8 cellular contexts compared by ENCODE assay signal in genomic region chr5:154771383-154771901, GRCh38. TPM values are rescaled to one million over a fixed set of nuclear protein-coding genes. Genes with fewer than 3 reads are reported as not detected.
DNase-seq lines count a peak whose midpoint lies in the region; ATAC-seq and TF ChIP-seq lines count a peak whose summit lies in the region.

No MANE protein-coding gene starts in this region.

- no peaks in the 10 kb centered on the region for H3K27me3 ChIP-seq in DND-41 (ENCODE audit: insufficient read depth, low read length, poor library complexity)
- H3K27me3 ChIP-seq in heart left ventricle: no peaks in the 10 kb centered on the region

- H3K4me3 ChIP-seq in DND-41 (ENCODE audit: low read depth in 1 of 2, low read length in 2 of 2) (no peak overlapping the region), heart left ventricle (peak overlapping the region in 2 of 12 donors; percentile 2 to 17), lower leg skin (ENCODE audit: low read depth, poor library complexity, severe bottlenecking) (no peak overlapping the region)

- H3K27ac Mint-ChIP-seq in activated CD8-positive, alpha-beta T cell treated with anti-CD3 and anti-CD28 coated beads for 36 hours: peak overlapping the region; percentile 3

- peaks cover 96% of the 10 kb centered on the region for H4K20me1 ChIP-seq in DND-41 (ENCODE audit: insufficient read depth, low read length)

- no peak for TF ChIP-seq POLR2A in heart left ventricle (IDR thresholded peaks at IDR 0.05)
- TF ChIP-seq POLR2A in lower leg skin (IDR thresholded peaks at IDR 0.05): no peak

- peaks cover 76% of the 10 kb centered on the region for H3K4me1 Mint-ChIP-seq in activated CD8-positive, alpha-beta T cell treated with anti-CD3 and anti-CD28 coated beads for 36 hours (ENCODE audit: low read depth)

- H3K9me3 Mint-ChIP-seq in activated CD8-positive, alpha-beta T cell treated with anti-CD3 and anti-CD28 coated beads for 36 hours: no peaks in the 10 kb centered on the region

- peaks cover 8% of the 10 kb centered on the region for H3K36me3 Mint-ChIP-seq in activated CD8-positive, alpha-beta T cell treated with anti-CD3 and anti-CD28 coated beads for 36 hours (ENCODE audit: low read depth)

- ATAC-seq in DND-41 (ENCODE audit: insufficient read depth, low read depth): peak; percentile 36; the same call in 1 of the 3 replicates
- no peak for ATAC-seq in activated CD8-positive, alpha-beta T cell treated with anti-CD3 and anti-CD28 coated beads for 36 hours
- ATAC-seq in heart left ventricle: peak; percentile 62 to 73 (median 70)
- no peak for ATAC-seq in HG03175 (IDR thresholded peaks at IDR 0.05; ENCODE audit: unreplicated experiment)

- H3K27ac ChIP-seq in DND-41 (ENCODE audit: low read length) (no peak overlapping the region), heart left ventricle (peak overlapping the region in 11 of 12 donors; percentile 3 to 72 (median 41))

- H3K27me3 Mint-ChIP-seq in activated CD8-positive, alpha-beta T cell treated with anti-CD3 and anti-CD28 coated beads for 36 hours: no peaks in the 10 kb centered on the region

- CTCF ChIA-PET in activated CD8-positive, alpha-beta T cell treated with anti-CD3 and anti-CD28 coated beads for 36 hours (lab: Charles Lee): no interaction called here

- H2AFZ ChIP-seq in DND-41 (ENCODE audit: low read depth, low read length): no peak overlapping the region

- no peaks in the 10 kb centered on the region for H3K9me3 ChIP-seq in DND-41 (ENCODE audit: insufficient read depth, low read length, severe bottlenecking)
- no peaks in the 10 kb centered on the region for H3K9me3 ChIP-seq in heart left ventricle

- no peak for DNase-seq in DND-41
- DNase-seq in activated CD8-positive, alpha-beta T cell treated with anti-CD3 and anti-CD28 coated beads for 36 hours: no peak
- peak in 4 of 5 donors; percentile 23 to 42 (median 37) for DNase-seq in heart left ventricle
- DNase-seq in retina: peak; percentile 72
- DNase-seq in NCI-H2029 treated with DMSO at 0.1 percent for 48 hours (lab: John Stamatoyannopoulos, UW): no peak
- DNase-seq in SW480 (ENCODE audit: low spot score): no peak
- no peak for DNase-seq in lower leg skin (ENCODE audit: low spot score in 2 of 2)

- peaks cover 99% of the 10 kb centered on the region for H3K79me2 ChIP-seq in DND-41 (ENCODE audit: insufficient read depth, low read length)

- H3K36me3 ChIP-seq in DND-41 (ENCODE audit: insufficient read depth, low read length): peaks cover 69% of the 10 kb centered on the region
- no peaks in the 10 kb centered on the region for H3K36me3 ChIP-seq in heart left ventricle

- H3K4me2 ChIP-seq in DND-41 (ENCODE audit: insufficient read depth, low read length): no peak overlapping the region

- no peak overlapping the region for H3K9ac ChIP-seq in DND-41 (ENCODE audit: low read depth, low read length)

- H3K4me1 ChIP-seq in DND-41 (ENCODE audit: insufficient read depth, low read length): peaks cover 8% of the 10 kb centered on the region
- peaks cover 9 to 100% (median 92%) of the 10 kb centered on the region in 12 donors for H3K4me1 ChIP-seq in heart left ventricle

- POLR2A ChIA-PET in activated CD8-positive, alpha-beta T cell treated with anti-CD3 and anti-CD28 coated beads for 36 hours (lab: Charles Lee): interaction anchor here (1.2 to 8.7 kb wide), 3 partner anchors 10 to 13 kb away, joined by 3 to 52 read pairs (median 12); no protein-coding TSS in a partner anchor

- intact Hi-C loops in activated CD8-positive, alpha-beta T cell treated with anti-CD3 and anti-CD28 coated beads for 36 hours (cut with micrococcal nuclease): no loop called here
- intact Hi-C loops in heart left ventricle (cut with DNase I): no loop called here
- intact Hi-C loops in lower leg skin (cut with DNase I; ENCODE audit: low total_unique reads): no loop called here

- peak; percentile 12 for TF ChIP-seq CTCF in DND-41 (IDR thresholded peaks at IDR 0.05; ENCODE audit: borderline replicate concordance, extremely low read depth, low read length, poor library complexity, severe bottlenecking)
- TF ChIP-seq CTCF in activated CD8-positive, alpha-beta T cell treated with anti-CD3 and anti-CD28 coated beads for 36 hours (IDR thresholded peaks at IDR 0.05): no peak
- no peak for TF ChIP-seq CTCF in heart left ventricle (IDR thresholded peaks at IDR 0.05)
- no peak for TF ChIP-seq CTCF in lower leg skin (IDR thresholded peaks at IDR 0.05)

- H3K4me3 Mint-ChIP-seq in activated CD8-positive, alpha-beta T cell treated with anti-CD3 and anti-CD28 coated beads for 36 hours: no peak overlapping the region

- WGBS in heart left ventricle, 4 donors: 14 to 21% (median 17%) methylated on average over 10 of the region's 10 CpGs
- WGBS in lower leg skin, 2 donors: 33 to 42% methylated on average over 8 to 10 of the region's 10 CpGs

RNA-seq across cellular contexts. Expression of gene LARP1, which starts 16.3 kb away (rescaled TPM):
- 100 to 1,000 TPM; 214 to 218 TPM for total RNA-seq in activated CD8-positive, alpha-beta T cell treated with anti-CD3 and anti-CD28 coated beads for 36 hours
- total RNA-seq in heart left ventricle (100 to 1,000 TPM in 8 of 9 donors, 10 to 100 TPM in 1; 91.6 to 189 (median 181) TPM), lower leg skin (100 to 1,000 TPM in 3 of 4 donors, 10 to 100 TPM in 1; 96.0 to 115 (median 104) TPM)
- 10 to 100 TPM; 36.5 to 89.9 TPM for polyA plus RNA-seq in heart left ventricle

Comparison
In these comparisons a context has a peak if more than half of its experiments do, and no peak if none do; other contexts are left out.
1. ATAC-seq: peak in DND-41 (single experiment) and heart left ventricle (4 of 4); none in activated CD8-positive, alpha-beta T cell treated with anti-CD3 and anti-CD28 coated beads for 36 hours (single experiment) and HG03175 (single experiment).
2. DNase-seq: peak in heart left ventricle (4 of 5) and retina (single experiment); none in DND-41 (single experiment), activated CD8-positive, alpha-beta T cell treated with anti-CD3 and anti-CD28 coated beads for 36 hours (single experiment), NCI-H2029 treated with DMSO at 0.1 percent for 48 hours (single experiment), SW480 (single experiment) and lower leg skin (0 of 2).